ENCODE assay signal across 16 cellular contexts in genomic region chr12:105468464-105468863, GRCh38.
"Had no signal": no experiment of that assay in that cellular context is flagged by ENCODE, and none has a peak within 500 bp of the region (broad histone marks: within the 10 kb centered on the region; RNA-seq: fewer than 3 reads in every experiment).

No MANE protein-coding gene starts in this region.

- H3K27ac Mint-ChIP-seq: activated CD8-positive, alpha-beta T cell treated with anti-CD3 and anti-CD28 coated beads, Interleukin-2, amount 10 ng/mL, durations not matched to agents 7 days and 5 days; activated naive CD8-positive, alpha-beta T cell treated with anti-CD3 and anti-CD28 coated beads, Interleukin-2, amount 50 U/mL, for 24 hours; activated T-helper 1 cell treated with anti-CD3 and anti-CD28 coated beads, Interleukin-12 subunit alpha, Interleukin-12 subunit beta, Interleukin-2, Interleukin-4 antibody, amounts not matched to agents 30 ng/mL and 10 ng/mL and 1 ng/mL, durations not matched to agents 14 hours and 24 hours and 36 hours; naive B cell; stimulated activated memory B cell treated with anti-CD40 and anti-IgM and Interleukin-4, amounts not matched to agents 10 μg/mL and 1 μg/mL and 100 μg/mL, for 72 hours; type B pancreatic cell had no signal

- DNase-seq: activated CD4-positive, alpha-beta T cell treated with anti-CD3 and anti-CD28 coated beads for 4 hours; activated CD8-positive, alpha-beta memory T cell treated with anti-CD3 and anti-CD28 coated beads, Interleukin-2, amount 50 U/mL, for 48 hours; activated CD8-positive, alpha-beta T cell treated with anti-CD3 and anti-CD28 coated beads, Interleukin-2, amount 10 ng/mL, durations not matched to agents 7 days and 5 days; activated naive CD4-positive, alpha-beta T cell treated with Interleukin-2 at 50 U/mL for 16 hours; activated naive CD8-positive, alpha-beta T cell treated with anti-CD3 and anti-CD28 coated beads, Interleukin-2, amount 50 U/mL, for 24 hours; effector memory CD4-positive, alpha-beta T cell; erythroblast; naive B cell; posterior cingulate gyrus; stimulated activated CD4-positive, alpha-beta T cell treated with anti-CD3 and anti-CD28 coated beads, Interleukin-1b, Interleukin-23, amount 100 ng/mL, for 48 hours; T1000 had no signal

- H3K4me3 Mint-ChIP-seq: activated CD8-positive, alpha-beta T cell treated with anti-CD3 and anti-CD28 coated beads, Interleukin-2, amount 10 ng/mL, durations not matched to agents 7 days and 5 days; activated naive CD8-positive, alpha-beta T cell treated with anti-CD3 and anti-CD28 coated beads, Interleukin-2, amount 50 U/mL, for 24 hours; activated T-helper 1 cell treated with anti-CD3 and anti-CD28 coated beads, Interleukin-12 subunit alpha, Interleukin-12 subunit beta, Interleukin-2, Interleukin-4 antibody, amounts not matched to agents 30 ng/mL and 10 ng/mL and 1 ng/mL, durations not matched to agents 14 hours and 24 hours and 36 hours; stimulated activated memory B cell treated with anti-CD40 and anti-IgM and Interleukin-4, amounts not matched to agents 10 μg/mL and 1 μg/mL and 100 μg/mL, for 72 hours; type B pancreatic cell had no signal

- H3K36me3 ChIP-seq: cardiac muscle cell had no signal

- H3K4me1 Mint-ChIP-seq: activated naive CD8-positive, alpha-beta T cell treated with anti-CD3 and anti-CD28 coated beads, Interleukin-2, amount 50 U/mL, for 24 hours; naive B cell; stimulated activated memory B cell treated with anti-CD40 and anti-IgM and Interleukin-4, amounts not matched to agents 10 μg/mL and 1 μg/mL and 100 μg/mL, for 72 hours had no signal

- H3K27ac ChIP-seq: cardiac muscle cell had no signal

- ATAC-seq: activated CD8-positive, alpha-beta T cell treated with anti-CD3 and anti-CD28 coated beads, Interleukin-2, amount 10 ng/mL, durations not matched to agents 7 days and 5 days; activated naive CD8-positive, alpha-beta T cell treated with anti-CD3 and anti-CD28 coated beads, Interleukin-2, amount 50 U/mL, for 24 hours; stimulated activated memory B cell treated with anti-CD40 and anti-IgM and Interleukin-4, amounts not matched to agents 10 μg/mL and 1 μg/mL and 100 μg/mL, for 72 hours had no signal

- H3K36me3 Mint-ChIP-seq: naive B cell; stimulated activated memory B cell treated with anti-CD40 and anti-IgM and Interleukin-4, amounts not matched to agents 10 μg/mL and 1 μg/mL and 100 μg/mL, for 72 hours; type B pancreatic cell had no signal

- H3K9me3 Mint-ChIP-seq: activated naive CD8-positive, alpha-beta T cell treated with anti-CD3 and anti-CD28 coated beads, Interleukin-2, amount 50 U/mL, for 24 hours; activated T-helper 1 cell treated with anti-CD3 and anti-CD28 coated beads, Interleukin-12 subunit alpha, Interleukin-12 subunit beta, Interleukin-2, Interleukin-4 antibody, amounts not matched to agents 30 ng/mL and 10 ng/mL and 1 ng/mL, durations not matched to agents 14 hours and 24 hours and 36 hours; naive B cell; stimulated activated memory B cell treated with anti-CD40 and anti-IgM and Interleukin-4, amounts not matched to agents 10 μg/mL and 1 μg/mL and 100 μg/mL, for 72 hours; type B pancreatic cell had no signal

- H3K27me3 ChIP-seq: cardiac muscle cell had no signal

- H3K4me3 ChIP-seq: cardiac muscle cell, coronary artery had no signal
